Comparison of ENCODE assay signal across 21 cellular contexts in genomic region chr2:235634435-235635152, GRCh38.
DNase-seq lines count a peak whose midpoint lies in the region; ATAC-seq, FAIRE-seq and TF ChIP-seq lines count a peak whose summit lies in the region.
"Had no signal": no experiment of that assay in that cellular context is flagged by ENCODE, and none has a peak within 500 bp of the region (broad histone marks: within the 10 kb centered on the region; RNA-seq: fewer than 3 reads in every experiment).

No MANE protein-coding gene starts in this region.

- CTCF ChIA-PET in IMR-90 (lab: Yijun Ruan, JAX): interaction anchor here (0.6 kb wide), 1 partner anchor 110 kb away, joined by 3 read pairs; no protein-coding TSS in a partner anchor

- H3K23ac ChIP-seq in IMR-90 (ENCODE audit: low read depth, low read length): peak overlapping the region; percentile 63; the same call in 1 of the 2 replicates

- H4K91ac ChIP-seq in IMR-90 (ENCODE audit: insufficient read depth, low read depth, low read length): peak overlapping the region; percentile 80

- H2BK20ac ChIP-seq in IMR-90 (ENCODE audit: low read depth, low read length): peak overlapping the region; percentile 54; the same call in 1 of the 2 replicates

- peaks cover 35 to 65% of the 10 kb centered on the region in 2 experiments for H3K79me1 ChIP-seq in IMR-90 (ENCODE audit: low read depth in 1 of 2, low read length in 2 of 2)

- peak overlapping the region; percentile 41 for H2BK5ac ChIP-seq in IMR-90 (ENCODE audit: low read depth, low read length, poor library complexity, severe bottlenecking)

- no peak for TF ChIP-seq POLR2A in IMR-90 (IDR thresholded peaks at IDR 0.05; ENCODE audit: low read depth, low read length)

- peak overlapping the region; percentile 68; the same call in 1 of the 3 replicates for H2BK15ac ChIP-seq in IMR-90 (ENCODE audit: low read depth, low read length)

- DNase-seq in IMR-90: peak; percentile 69
- DNase-seq in choroid plexus epithelial cell (ENCODE audit: low read depth): peak; percentile 58
- DNase-seq in keratinocyte (ENCODE audit: low read depth, low spot score): no peak
- DNase-seq in NCI-H524 treated with DMSO at 0.1 percent for 48 hours (lab: John Stamatoyannopoulos, UW): no peak
- no peak for DNase-seq in NCI-H2171 treated with DMSO at 0.1 percent for 48 hours (lab: John Stamatoyannopoulos, UW)
- DNase-seq: activated naive CD4-positive, alpha-beta T cell treated with Interleukin-2 at 50 U/mL for 16 hours; heart right ventricle; MG63; naive thymus-derived CD4-positive, alpha-beta T cell; NCI-H1694; NCI-H345; RPMI8226; stimulated activated CD4-positive, alpha-beta T cell treated with anti-CD3 and anti-CD28 coated beads, Interleukin-4, amount 100 ng/mL, for 4 hours; SW 1271 had no signal

- peaks cover 21% of the 10 kb centered on the region for H3K9me1 ChIP-seq in IMR-90 (ENCODE audit: insufficient read depth, low read length)
- H3K9me1 ChIP-seq in keratinocyte (ENCODE audit: control insufficient read depth, extremely low read depth, insufficient read depth, low read length): no peaks in the 10 kb centered on the region

- H4K20me1 ChIP-seq in IMR-90 (ENCODE audit: insufficient read depth, low read length) (peaks cover 25% of the 10 kb centered on the region), keratinocyte (ENCODE audit: control insufficient read depth, extremely low read depth, insufficient read depth, low read length) (peaks cover 5% of the 10 kb centered on the region)

- TF ChIP-seq CTCF in IMR-90 (conservative IDR thresholded peaks at IDR 0.05; ENCODE audit: low read depth, low read length) (no peak), choroid plexus epithelial cell (conservative IDR thresholded peaks at IDR 0.05; ENCODE audit: low read depth, low read length) (no peak), keratinocyte (optimal IDR thresholded peaks at IDR 0.05 in 1 of 3, IDR thresholded peaks at IDR 0.05 in 1 of 3, conservative IDR thresholded peaks at IDR 0.05 in 1 of 3; ENCODE audit: extremely low read depth in 1 of 3, insufficient read depth in 2 of 3, low read length in 3 of 3) (no peak)

- 0 out of 2 replicates have a peak overlapping the region, but pooled peaks have one; percentile 27 for H4K5ac ChIP-seq in IMR-90 (ENCODE audit: low read depth, low read length)

- H2AFZ ChIP-seq in IMR-90 (replicated peaks; ENCODE audit: low read length, poor library complexity) (no peak overlapping the region), keratinocyte (ENCODE audit: control insufficient read depth, low read length) (no peak overlapping the region)

- peak overlapping the region; percentile 74 for H3K4ac ChIP-seq in IMR-90 (ENCODE audit: low read depth, low read length)

- WGBS in IMR-90 (ENCODE audit: extremely low coverage in 2 of 2, insufficient read length in 1 of 2), 2 experiments: 50% methylated on average over 2 of the region's 12 CpGs; no CpG with 5 or more reads in 1 of the 2 experiments

- H3K9ac ChIP-seq in IMR-90 (ENCODE audit: low read depth, low read length) (no peak overlapping the region), keratinocyte (ENCODE audit: control insufficient read depth, extremely low read depth, insufficient read depth, low read length) (no peak overlapping the region)
- H3K9ac ChIP-seq: BLaER1 treated with 17β-estradiol and CSF1 and Interleukin-3, amounts not matched to agents 10 nM and 100 nM had no signal

- H3K4me1 ChIP-seq in IMR-90 (ENCODE audit: control insufficient read depth, insufficient read depth, low read length): peaks cover 18% of the 10 kb centered on the region
- no peaks in the 10 kb centered on the region for H3K4me1 ChIP-seq in keratinocyte (ENCODE audit: control insufficient read depth, extremely low read depth, insufficient read depth, low read length)

- peaks cover 3% of the 10 kb centered on the region for H3K79me2 ChIP-seq in keratinocyte (ENCODE audit: control insufficient read depth, insufficient read depth, low read length)

- H3K4me3 ChIP-seq in IMR-90 (ENCODE audit: insufficient read depth, low read depth, low read length) (no peak overlapping the region), choroid plexus epithelial cell (ENCODE audit: low read depth, low read length) (no peak overlapping the region), keratinocyte (ENCODE audit: control insufficient read depth in 2 of 3, extremely low read depth in 1 of 3, insufficient read depth in 2 of 3, low read depth in 1 of 3, low read length in 3 of 3) (no peak overlapping the region)
- H3K4me3 ChIP-seq: BLaER1 treated with 17β-estradiol and CSF1 and Interleukin-3, amounts not matched to agents 10 nM and 100 nM; heart right ventricle; MG63; smooth muscle cell had no signal

- intact Hi-C loops in IMR-90 (cut with micrococcal nuclease): loop anchor here (1.0 kb wide), 1 partner anchor 16 kb away; no protein-coding TSS in a partner anchor

- peak; percentile 36 for FAIRE-seq in keratinocyte (lab: Jason Lieb, UNC)
- FAIRE-seq: GM12892, islet of Langerhans had no signal

- ATAC-seq in IMR-90 (ENCODE audit: low read depth) (peak; percentile 75), HG02981 (IDR thresholded peaks at IDR 0.05; ENCODE audit: unreplicated experiment) (no peak), GM21381 (IDR thresholded peaks at IDR 0.05; ENCODE audit: unreplicated experiment) (no peak)
- ATAC-seq: heart right ventricle; naive thymus-derived CD4-positive, alpha-beta T cell had no signal

- H4K8ac ChIP-seq in IMR-90 (ENCODE audit: low read depth in 2 of 2, low read length in 2 of 2): peak overlapping the region in 1 of 2 experiments; percentile 64; a peak in 2 of 4 replicates

- peak overlapping the region; percentile 83 for H2AK5ac ChIP-seq in IMR-90 (ENCODE audit: low read depth, low read length)

- no peaks in the 10 kb centered on the region for H3K9me3 ChIP-seq in IMR-90 (ENCODE audit: control insufficient read depth, insufficient read depth, low read length)
- H3K9me3 ChIP-seq in keratinocyte (ENCODE audit: control insufficient read depth, low read depth, low read length): no peaks in the 10 kb centered on the region
- H3K9me3 ChIP-seq: heart right ventricle, MG63 had no signal

- H3K14ac ChIP-seq in IMR-90 (replicated peaks; ENCODE audit: low read depth, low read length): peak overlapping the region; percentile 75

- peak overlapping the region; percentile 77 for H2BK120ac ChIP-seq in IMR-90 (ENCODE audit: low read depth, low read length)

- POLR2A ChIA-PET in IMR-90 (lab: Charles Lee; ENCODE audit: unreplicated experiment): interaction anchor here (0.6 kb wide), 1 partner anchor 49 kb away, joined by 6 read pairs; no protein-coding TSS in a partner anchor

- no peak for TF ChIP-seq RAD21 in IMR-90 (IDR thresholded peaks at IDR 0.05; ENCODE audit: low read length)

- H3K27me3 ChIP-seq in IMR-90 (ENCODE audit: control insufficient read depth, insufficient read depth, low read length): no peaks in the 10 kb centered on the region
- no peaks in the 10 kb centered on the region for H3K27me3 ChIP-seq in keratinocyte (ENCODE audit: control insufficient read depth, extremely low read depth, insufficient read depth, low read length)
- H3K27me3 ChIP-seq: BLaER1 treated with 17β-estradiol and CSF1 and Interleukin-3, amounts not matched to agents 10 nM and 100 nM; heart right ventricle; MG63 had no signal

- H2AK9ac ChIP-seq in IMR-90 (replicated peaks; ENCODE audit: low read depth, low read length, poor library complexity): peak overlapping the region; percentile 80

- H3K18ac ChIP-seq in IMR-90 (ENCODE audit: low read depth, low read length): peak overlapping the region; percentile 66

- no peak overlapping the region for H3K56ac ChIP-seq in IMR-90 (ENCODE audit: extremely low read depth, insufficient read depth, low read length)

- dilution Hi-C loops in IMR-90 (cut with HindIII; ENCODE audit: low sequenced_read_pairs, unreplicated experiment) (no loop called here), keratinocyte (cut with MboI; ENCODE audit: extremely low pct_ligation_motif_present, low sequenced_read_pairs) (no loop called here)

- no peaks in the 10 kb centered on the region for H3K36me3 ChIP-seq in IMR-90 (ENCODE audit: control insufficient read depth, insufficient read depth, low read length)
- no peaks in the 10 kb centered on the region for H3K36me3 ChIP-seq in keratinocyte (ENCODE audit: control insufficient read depth in 2 of 2, extremely low read depth in 1 of 2, insufficient read depth in 2 of 2, low read length in 2 of 2)
- H3K36me3 ChIP-seq: BLaER1 treated with 17β-estradiol and CSF1 and Interleukin-3, amounts not matched to agents 10 nM and 100 nM; heart right ventricle; MG63 had no signal

- no TSS peak for BruUV-seq in IMR-90 (replicated peaks; lab: Mats Ljungman, UMichigan)

- H3K27ac ChIP-seq in IMR-90 (ENCODE audit: insufficient read depth, low read length) (peak overlapping the region; percentile 30; the same call in 1 of the 2 replicates), keratinocyte (ENCODE audit: control insufficient read depth, insufficient read depth, low read length) (no peak overlapping the region), temporal lobe (ENCODE audit: low read depth, low read length) (peak overlapping the region; percentile 83)
- H3K27ac ChIP-seq: BLaER1 treated with 17β-estradiol and CSF1 and Interleukin-3, amounts not matched to agents 10 nM and 100 nM; heart right ventricle had no signal

- peak overlapping the region; percentile 39 for H3K4me2 ChIP-seq in IMR-90 (ENCODE audit: low read depth, low read length)
- H3K4me2 ChIP-seq in keratinocyte (ENCODE audit: control insufficient read depth, extremely low read depth, insufficient read depth, low read depth, low read length): no peak overlapping the region
- H3K4me2 ChIP-seq: BLaER1 treated with 17β-estradiol and CSF1 and Interleukin-3, amounts not matched to agents 10 nM and 100 nM; smooth muscle cell had no signal

- in situ Hi-C loops in IMR-90 (cut with MboI; ENCODE audit: low sequenced_read_pairs): loop anchor here (25.0 kb wide), 1 partner anchor 1453 kb away; the partner anchor contains the start of gene COPS8

TF ChIP-seq in IMR-90, 13 proteins besides CTCF, POLR2A, EP300 and RAD21 (continues in another document):
- TF ChIP-seq RCOR1 (IDR thresholded peaks at IDR 0.05; ENCODE audit: insufficient replicate concordance, low read length): no peak
- TF ChIP-seq NFE2L2 (IDR thresholded peaks at IDR 0.05; ENCODE audit: low read depth, low read length): 0 out of 2 replicates have a peak, but pooled peaks have one; percentile 24
- TF ChIP-seq ELK1 (IDR thresholded peaks at IDR 0.05; ENCODE audit: borderline replicate concordance, low read depth, low read length): no peak
- no peak for TF ChIP-seq MAZ (IDR thresholded peaks at IDR 0.05; ENCODE audit: borderline replicate concordance, low read depth, low read length)

Comparison
In these comparisons a context has a peak if more than half of its experiments do, and no peak if none do; other contexts are left out.
1. DNase-seq: peak in IMR-90 (single experiment) and choroid plexus epithelial cell (single experiment); none in keratinocyte (single experiment), NCI-H524 treated with DMSO at 0.1 percent for 48 hours (single experiment) and NCI-H2171 treated with DMSO at 0.1 percent for 48 hours (single experiment).